In the genomic region with DNA sequence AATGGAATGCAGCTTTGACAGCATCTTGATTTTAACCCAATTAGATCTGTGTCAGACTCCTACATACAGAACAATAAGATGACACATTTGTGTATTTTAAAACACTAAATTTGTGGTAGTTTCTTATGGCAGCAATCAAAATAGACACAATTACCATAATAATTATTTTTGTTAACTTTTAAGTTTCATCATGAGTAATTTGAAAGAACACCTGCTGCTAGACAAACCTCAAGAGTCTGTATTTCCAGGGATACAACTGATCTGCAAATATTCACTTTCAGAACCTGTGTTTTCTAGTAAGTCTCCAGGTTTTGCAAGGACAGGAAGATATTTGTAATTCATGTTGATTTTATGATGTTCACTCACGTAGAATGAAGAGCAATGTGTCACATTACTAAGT, we compare ENCODE assay signal across 24 cellular contexts.
"Had no signal": no experiment of that assay in that cellular context is flagged by ENCODE, and none has a peak within 500 bp of the region (broad histone marks: within the 10 kb centered on the region; RNA-seq: fewer than 3 reads in every experiment).

No MANE protein-coding gene starts in this region.

- H3K27me3 Mint-ChIP-seq: activated B cell treated with CpG ODN at 0.5 μM for 24 hours; activated CD8-positive, alpha-beta memory T cell treated with anti-CD3 and anti-CD28 coated beads, Interleukin-2, amount 10 ng/mL, durations not matched to agents 7 days and 5 days; activated naive CD4-positive, alpha-beta T cell treated with anti-CD3 and anti-CD28 coated beads, Interleukin-2, amount 50 U/mL, for 24 hours; activated naive CD8-positive, alpha-beta T cell treated with anti-CD3 and anti-CD28 coated beads, Interleukin-2, amount 50 U/mL, for 24 hours; natural killer cell treated with Interleukin-12 subunit alpha and Interleukin-12 subunit beta and Interleukin-15 and Interleukin-18, amount 100 ng/mL, for 72 hours; stimulated activated naive B cell treated with anti-CD40 and anti-IgM and Interleukin-4, amounts not matched to agents 10 μg/mL and 1 μg/mL and 100 μg/mL, for 72 hours had no signal

- H3K79me2 ChIP-seq: hepatocyte had no signal

- H3K4me2 ChIP-seq: hepatocyte had no signal

- H3K36me3 ChIP-seq: gastroesophageal sphincter, left ventricle myocardium inferior, right atrium auricular region, stomach, tibial artery had no signal

- DNase-seq: activated B cell treated with CpG ODN at 0.5 μM for 24 hours; activated CD4-positive, alpha-beta T cell treated with anti-CD3 and anti-CD28 coated beads, Interleukin-2, amount 50 U/mL, for 1 hour; activated CD8-positive, alpha-beta memory T cell treated with anti-CD3 and anti-CD28 coated beads, Interleukin-2, amount 10 ng/mL, durations not matched to agents 7 days and 5 days; activated CD8-positive, alpha-beta T cell treated with anti-CD3 and anti-CD28 coated beads, Interleukin-2, amount 10 ng/mL, durations not matched to agents 7 days and 5 days; activated naive CD8-positive, alpha-beta T cell treated with anti-CD3 and anti-CD28 coated beads, Interleukin-2, amount 50 U/mL, for 24 hours; activated T-cell treated with anti-CD3 and anti-CD28 coated beads, Interleukin-2, amount 50 U/mL, for 48 hours; amygdala; caudate nucleus; islet precursor cell; left ventricle myocardium inferior; mesendoderm; mucosa of descending colon; stimulated activated CD4-positive, alpha-beta T cell treated with anti-CD3 and anti-CD28 coated beads, Interleukin-15, amount 100 ng/mL, for 24 hours; stimulated activated CD4-positive, alpha-beta T cell treated with anti-CD3 and anti-CD28 coated beads, Interleukin-2, amount 100 ng/mL, for 24 hours; stimulated activated naive B cell treated with anti-CD40 and anti-IgM and Interleukin-4, amounts not matched to agents 10 μg/mL and 1 μg/mL and 100 μg/mL, for 72 hours; stomach; tibial artery had no signal

- H3K27ac Mint-ChIP-seq: activated B cell treated with CpG ODN at 0.5 μM for 24 hours; activated CD8-positive, alpha-beta memory T cell treated with anti-CD3 and anti-CD28 coated beads, Interleukin-2, amount 10 ng/mL, durations not matched to agents 7 days and 5 days; activated CD8-positive, alpha-beta T cell treated with anti-CD3 and anti-CD28 coated beads, Interleukin-2, amount 10 ng/mL, durations not matched to agents 7 days and 5 days; activated naive CD4-positive, alpha-beta T cell treated with anti-CD3 and anti-CD28 coated beads, Interleukin-2, amount 50 U/mL, for 24 hours; activated naive CD8-positive, alpha-beta T cell treated with anti-CD3 and anti-CD28 coated beads, Interleukin-2, amount 50 U/mL, for 24 hours; activated T-helper 2 cell treated with anti-CD3 and anti-CD28 coated beads, Interferon-gamma antibody, Interleukin-2, Interleukin-4, amounts not matched to agents 10 μg/mL and 5 μg/mL and 100 μg/mL, durations not matched to agents 14 hours and 24 hours and 36 hours; natural killer cell treated with Interleukin-12 subunit alpha and Interleukin-12 subunit beta and Interleukin-15 and Interleukin-18, amount 100 ng/mL, for 72 hours; stimulated activated naive B cell treated with anti-CD40 and anti-IgM and Interleukin-4, amounts not matched to agents 10 μg/mL and 1 μg/mL and 100 μg/mL, for 72 hours had no signal

- H3K27ac ChIP-seq: gastroesophageal sphincter, hepatocyte, left ventricle myocardium inferior, right atrium auricular region, stomach, tibial artery had no signal

- H3K4me3 Mint-ChIP-seq: activated B cell treated with CpG ODN at 0.5 μM for 24 hours; activated CD8-positive, alpha-beta memory T cell treated with anti-CD3 and anti-CD28 coated beads, Interleukin-2, amount 10 ng/mL, durations not matched to agents 7 days and 5 days; activated CD8-positive, alpha-beta T cell treated with anti-CD3 and anti-CD28 coated beads, Interleukin-2, amount 10 ng/mL, durations not matched to agents 7 days and 5 days; activated naive CD4-positive, alpha-beta T cell treated with anti-CD3 and anti-CD28 coated beads, Interleukin-2, amount 50 U/mL, for 24 hours; activated naive CD8-positive, alpha-beta T cell treated with anti-CD3 and anti-CD28 coated beads, Interleukin-2, amount 50 U/mL, for 24 hours; natural killer cell treated with Interleukin-12 subunit alpha and Interleukin-12 subunit beta and Interleukin-15 and Interleukin-18, amount 100 ng/mL, for 72 hours; stimulated activated naive B cell treated with anti-CD40 and anti-IgM and Interleukin-4, amounts not matched to agents 10 μg/mL and 1 μg/mL and 100 μg/mL, for 72 hours had no signal

- H3K27me3 ChIP-seq: gastroesophageal sphincter, hepatocyte, right atrium auricular region, stomach, tibial artery had no signal

- H3K4me1 Mint-ChIP-seq: activated B cell treated with CpG ODN at 0.5 μM for 24 hours; activated CD8-positive, alpha-beta memory T cell treated with anti-CD3 and anti-CD28 coated beads, Interleukin-2, amount 10 ng/mL, durations not matched to agents 7 days and 5 days; activated naive CD4-positive, alpha-beta T cell treated with anti-CD3 and anti-CD28 coated beads, Interleukin-2, amount 50 U/mL, for 24 hours; activated naive CD8-positive, alpha-beta T cell treated with anti-CD3 and anti-CD28 coated beads, Interleukin-2, amount 50 U/mL, for 24 hours; stimulated activated naive B cell treated with anti-CD40 and anti-IgM and Interleukin-4, amounts not matched to agents 10 μg/mL and 1 μg/mL and 100 μg/mL, for 72 hours had no signal

- H2AFZ ChIP-seq: hepatocyte had no signal

- H3K4me1 ChIP-seq: gastroesophageal sphincter, left ventricle myocardium inferior, right atrium auricular region, stomach, tibial artery had no signal

- H3K9me3 ChIP-seq: gastroesophageal sphincter, mucosa of descending colon, right atrium auricular region, stomach, tibial artery had no signal

- H3K4me3 ChIP-seq: gastroesophageal sphincter, hepatocyte, left ventricle myocardium inferior, lung, mucosa of descending colon, right atrium auricular region, stomach, tibial artery had no signal

- H3K36me3 Mint-ChIP-seq: activated CD8-positive, alpha-beta memory T cell treated with anti-CD3 and anti-CD28 coated beads, Interleukin-2, amount 10 ng/mL, durations not matched to agents 7 days and 5 days; activated naive CD4-positive, alpha-beta T cell treated with anti-CD3 and anti-CD28 coated beads, Interleukin-2, amount 50 U/mL, for 24 hours; natural killer cell treated with Interleukin-12 subunit alpha and Interleukin-12 subunit beta and Interleukin-15 and Interleukin-18, amount 100 ng/mL, for 72 hours; stimulated activated naive B cell treated with anti-CD40 and anti-IgM and Interleukin-4, amounts not matched to agents 10 μg/mL and 1 μg/mL and 100 μg/mL, for 72 hours had no signal

- ATAC-seq: activated CD8-positive, alpha-beta memory T cell treated with anti-CD3 and anti-CD28 coated beads, Interleukin-2, amount 10 ng/mL, durations not matched to agents 7 days and 5 days; activated CD8-positive, alpha-beta T cell treated with anti-CD3 and anti-CD28 coated beads, Interleukin-2, amount 10 ng/mL, durations not matched to agents 7 days and 5 days; activated naive CD8-positive, alpha-beta T cell treated with anti-CD3 and anti-CD28 coated beads, Interleukin-2, amount 50 U/mL, for 24 hours; gastroesophageal sphincter; mucosa of descending colon; natural killer cell treated with Interleukin-12 subunit alpha and Interleukin-12 subunit beta and Interleukin-15 and Interleukin-18, amount 100 ng/mL, for 72 hours; stimulated activated naive B cell treated with anti-CD40 and anti-IgM and Interleukin-4, amounts not matched to agents 10 μg/mL and 1 μg/mL and 100 μg/mL, for 72 hours had no signal
